8 cellular contexts compared by ENCODE assay signal in genomic region chr1:16205891-16206546, GRCh38. TPM values are rescaled to one million over a fixed set of nuclear protein-coding genes. Genes with fewer than 3 reads are reported as not detected.
DNase-seq lines count a peak whose midpoint lies in the region; ATAC-seq, FAIRE-seq and TF ChIP-seq lines count a peak whose summit lies in the region.

No MANE protein-coding gene starts in this region.

- DNase-seq in ELR (ENCODE audit: low read depth) (peak; percentile 17), bronchial epithelial cell (ENCODE audit: low read depth) (no peak), head of caudate nucleus (no peak), islet precursor cell (no peak)
- no peak for DNase-seq in effector CD4-positive, alpha-beta T cell

- H3K4me3 ChIP-seq in bronchial epithelial cell (ENCODE audit: low read depth, low read length) = peak overlapping the region; percentile 41
- H3K4me3 ChIP-seq in mucosa of rectum (ENCODE audit: low read length in 2 of 2) = peak overlapping the region; percentile 68 to 75

- peak overlapping the region; percentile 64 to 96 for H3K27ac ChIP-seq in mucosa of rectum (ENCODE audit: low read depth in 2 of 2, low read length in 2 of 2)

- H3K9me3 ChIP-seq in mucosa of rectum (ENCODE audit: control insufficient read depth in 2 of 2, low read length in 2 of 2) = no peaks in the 10 kb centered on the region

- intact Hi-C loops in head of caudate nucleus (cut with DNase I) = no loop called here

- ATAC-seq in HG03378 (IDR thresholded peaks at IDR 0.05; ENCODE audit: unreplicated experiment) (peak; percentile 11), GM18870 (IDR thresholded peaks at IDR 0.05; ENCODE audit: unreplicated experiment) (no peak)

- no peak for FAIRE-seq in bronchial epithelial cell (lab: Jason Lieb, UNC)

- peaks cover 10 to 13% of the 10 kb centered on the region in 2 donors for H3K4me1 ChIP-seq in mucosa of rectum (ENCODE audit: control insufficient read depth in 2 of 2, insufficient read depth in 2 of 2, low read length in 2 of 2)

- no peak for TF ChIP-seq CTCF in bronchial epithelial cell (IDR thresholded peaks at IDR 0.05; ENCODE audit: insufficient read depth, low read length, severe bottlenecking)

- no peaks in the 10 kb centered on the region for H3K27me3 ChIP-seq in bronchial epithelial cell (ENCODE audit: control insufficient read depth, insufficient read depth, low read length)
- H3K27me3 ChIP-seq in mucosa of rectum (ENCODE audit: control insufficient read depth in 2 of 2, insufficient read depth in 2 of 2, low read length in 2 of 2) = no peaks in the 10 kb centered on the region

- peak overlapping the region; percentile 72 to 77 for H3K9ac ChIP-seq in mucosa of rectum (ENCODE audit: low read depth in 1 of 2, low read length in 2 of 2)

- peaks cover 1% of the 10 kb centered on the region for H3K36me3 ChIP-seq in bronchial epithelial cell (ENCODE audit: control insufficient read depth, insufficient read depth, low read length)
- H3K36me3 ChIP-seq in mucosa of rectum (ENCODE audit: control insufficient read depth in 2 of 2, insufficient read depth in 2 of 2, low read length in 2 of 2) = peaks cover 0 to 15% of the 10 kb centered on the region in 2 donors

RNA-seq across cellular contexts. Expression of gene ARHGEF19, which starts 6.4 kb away (rescaled TPM):
- total RNA-seq in bronchial epithelial cell = 3.2 and 6.1 TPM in 2 replicates

RNA-seq across cellular contexts. Expression of gene CPLANE2, which starts 31.0 kb away (rescaled TPM):
- total RNA-seq in bronchial epithelial cell = 5.8 and 14.5 TPM in 2 replicates

RNA-seq across cellular contexts. Expression of gene EPHA2, which starts 50.1 kb away (rescaled TPM):
- total RNA-seq in bronchial epithelial cell = 117 and 144 TPM in 2 replicates
